In the genomic region with DNA sequence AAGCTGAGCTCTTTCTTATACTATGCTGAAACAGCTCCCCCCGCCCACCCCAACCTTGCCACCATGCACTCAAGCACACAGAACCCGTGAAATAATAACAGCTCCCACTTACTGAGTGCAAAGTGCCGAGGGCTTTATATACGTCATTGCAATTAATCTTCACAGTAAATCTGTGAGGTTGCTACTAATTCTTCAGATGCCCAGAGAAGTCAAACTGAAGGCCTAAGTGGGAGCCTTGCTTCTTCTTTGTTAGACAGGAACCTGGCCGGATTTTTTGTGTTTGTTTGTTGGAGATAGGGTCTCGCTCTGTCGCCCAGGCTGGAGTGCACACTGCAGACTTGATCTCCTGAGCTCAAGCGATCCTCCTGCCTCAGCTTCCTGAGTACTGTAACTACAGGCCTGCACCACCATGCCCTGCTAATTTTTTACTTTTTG, we compare ENCODE assay signal across 12 cellular contexts. TPM values are rescaled to one million over a fixed set of nuclear protein-coding genes. Genes with fewer than 3 reads are reported as not detected.
A peak's percentile ranks its signal among the peaks of the same experiment; 100 is the strongest.
DNase-seq lines count a peak whose midpoint lies in the region; ATAC-seq and TF ChIP-seq lines count a peak whose summit lies in the region.
"Had no signal": no experiment of that assay in that cellular context is flagged by ENCODE, and none has a peak within 500 bp of the region (broad histone marks: within the 10 kb centered on the region; RNA-seq: fewer than 3 reads in every experiment).

No MANE protein-coding gene starts in this region.

- peaks cover 7 to 25% (median 15%) of the 10 kb centered on the region in 3 donors for H3K27me3 Mint-ChIP-seq in immature natural killer cell (ENCODE audit: low read depth in 3 of 3)
- no peaks in the 10 kb centered on the region for H3K27me3 Mint-ChIP-seq in stimulated activated naive B cell treated with anti-CD40 and anti-IgM and Interleukin-4, amounts not matched to agents 10 μg/mL and 1 μg/mL and 100 μg/mL, for 72 hours

- no peaks in the 10 kb centered on the region for H3K27me3 ChIP-seq in OCI-LY1 (ENCODE audit: insufficient read depth, low read length)

- no peak for TF ChIP-seq CTCF in OCI-LY1 (IDR thresholded peaks at IDR 0.05; ENCODE audit: low read length)

- peak overlapping the region; percentile 42; the same call in 1 of the 2 replicates for H3K4me2 ChIP-seq in OCI-LY1 (ENCODE audit: low read length)

- H3K9me3 Mint-ChIP-seq in immature natural killer cell = no peaks in the 10 kb centered on the region
- peaks cover 0 to 2% of the 10 kb centered on the region in 2 donors for H3K9me3 Mint-ChIP-seq in stimulated activated naive B cell treated with anti-CD40 and anti-IgM and Interleukin-4, amounts not matched to agents 10 μg/mL and 1 μg/mL and 100 μg/mL, for 72 hours

- peak; percentile 62 for DNase-seq in activated T-cell treated with anti-CD3 and anti-CD28 coated beads, Interleukin-2, amount 50 U/mL, for 1 hour
- DNase-seq in immature natural killer cell (peak; percentile 74 to 84 (median 75)), NCI-H128 (lab: John Stamatoyannopoulos, UW; ENCODE audit: unreplicated experiment) (no peak), DMS153 (lab: John Stamatoyannopoulos, UW) (no peak)
- no peak for DNase-seq in stimulated activated naive B cell treated with anti-CD40 and anti-IgM and Interleukin-4, amounts not matched to agents 10 μg/mL and 1 μg/mL and 100 μg/mL, for 72 hours
- DNase-seq: EL, NCI-H2029 treated with DMSO at 0.1 percent for 48 hours, substantia nigra had no signal

- H2AFZ ChIP-seq in OCI-LY1 (ENCODE audit: low read length) = no peak overlapping the region
- H2AFZ ChIP-seq: parathyroid adenoma had no signal

- no peaks in the 10 kb centered on the region for H3K79me2 ChIP-seq in OCI-LY1 (ENCODE audit: insufficient read depth, low read length)
- H3K79me2 ChIP-seq: parathyroid adenoma had no signal

- peak overlapping the region; percentile 29; the same call in 1 of the 2 replicates for H3K9ac ChIP-seq in OCI-LY1 (ENCODE audit: low read length)
- H3K9ac ChIP-seq: parathyroid adenoma had no signal

- H3K4me3 ChIP-seq in OCI-LY1 (ENCODE audit: low read depth, low read length, poor library complexity, severe bottlenecking) = no peak overlapping the region

- H3K4me1 Mint-ChIP-seq in immature natural killer cell = peaks cover 58 to 64% of the 10 kb centered on the region in 2 donors
- H3K4me1 Mint-ChIP-seq in stimulated activated naive B cell treated with anti-CD40 and anti-IgM and Interleukin-4, amounts not matched to agents 10 μg/mL and 1 μg/mL and 100 μg/mL, for 72 hours = peaks cover 48 to 71% of the 10 kb centered on the region in 2 donors

- H4K20me1 ChIP-seq in OCI-LY1 (ENCODE audit: insufficient read depth, low read length) = no peaks in the 10 kb centered on the region

- peaks cover 0 to 5% (median 0%) of the 10 kb centered on the region in 3 donors for H3K36me3 Mint-ChIP-seq in immature natural killer cell
- H3K36me3 Mint-ChIP-seq in stimulated activated naive B cell treated with anti-CD40 and anti-IgM and Interleukin-4, amounts not matched to agents 10 μg/mL and 1 μg/mL and 100 μg/mL, for 72 hours = peaks cover 13 to 14% of the 10 kb centered on the region in 2 donors

- peak overlapping the region; percentile 47 to 68 (median 61) for H3K4me3 Mint-ChIP-seq in immature natural killer cell
- peak overlapping the region; percentile 15 to 46 for H3K4me3 Mint-ChIP-seq in stimulated activated naive B cell treated with anti-CD40 and anti-IgM and Interleukin-4, amounts not matched to agents 10 μg/mL and 1 μg/mL and 100 μg/mL, for 72 hours

- H3K27ac ChIP-seq in OCI-LY1 (ENCODE audit: low read depth, low read length, poor library complexity, severe bottlenecking) = peak overlapping the region; percentile 58
- H3K27ac ChIP-seq: parathyroid adenoma had no signal

- peak overlapping the region; percentile 94 to 99 (median 96) for H3K27ac Mint-ChIP-seq in immature natural killer cell
- peak overlapping the region; percentile 91 for H3K27ac Mint-ChIP-seq in stimulated activated naive B cell treated with anti-CD40 and anti-IgM and Interleukin-4, amounts not matched to agents 10 μg/mL and 1 μg/mL and 100 μg/mL, for 72 hours

- H3K36me3 ChIP-seq in OCI-LY1 (ENCODE audit: insufficient read depth, low read length) = no peaks in the 10 kb centered on the region

- H3K4me1 ChIP-seq in OCI-LY1 (ENCODE audit: insufficient read depth, low read length, severe bottlenecking) = peaks cover 41% of the 10 kb centered on the region
- H3K4me1 ChIP-seq: parathyroid adenoma had no signal

- no peak for ATAC-seq in stimulated activated naive B cell treated with anti-CD40 and anti-IgM and Interleukin-4, amounts not matched to agents 10 μg/mL and 1 μg/mL and 100 μg/mL, for 72 hours (replicated peaks)
- ATAC-seq in HG02678 (IDR thresholded peaks at IDR 0.05; ENCODE audit: unreplicated experiment) = no peak
- no peak for ATAC-seq in HG03521 (IDR thresholded peaks at IDR 0.05; ENCODE audit: unreplicated experiment)

- no peaks in the 10 kb centered on the region for H3K9me3 ChIP-seq in OCI-LY1 (ENCODE audit: low read length)

- H3F3A ChIP-seq in OCI-LY1 (ENCODE audit: insufficient read depth, low read length) = no peaks in the 10 kb centered on the region

- H3K9me2 ChIP-seq in OCI-LY1 (ENCODE audit: low read depth, low read length) = no peaks in the 10 kb centered on the region

RNA-seq across cellular contexts. Expression of a gene that starts 34.0 kb away (rescaled TPM):
- 10 to 100 TPM in 2 of 3 donors, 1 to 10 TPM in 1; 7.8 to 19.2 (median 14.4) TPM for polyA plus RNA-seq in immature natural killer cell

Comparison
In these comparisons a context has a peak if more than half of its experiments do, and no peak if none do; other contexts are left out.
1. DNase-seq: peak in activated T-cell treated with anti-CD3 and anti-CD28 coated beads, Interleukin-2, amount 50 U/mL, for 1 hour (single experiment) and immature natural killer cell (3 of 3); none in stimulated activated naive B cell treated with anti-CD40 and anti-IgM and Interleukin-4, amounts not matched to agents 10 μg/mL and 1 μg/mL and 100 μg/mL, for 72 hours (single experiment), NCI-H128 (single experiment) and DMS153 (single experiment).